Comparison of ENCODE assay signal across 1 cellular context in genomic region chr3:154781595-154781994, GRCh38.
TF ChIP-seq lines count a peak whose summit lies in the region.

No MANE protein-coding gene starts in this region.

TF ChIP-seq in GM23338, 12 proteins besides CTCF, POLR2A, EP300 and RAD21:
- TF ChIP-seq ZNF462 (CRISPR knock-in tag; IDR thresholded peaks at IDR 0.05) (no peak), POLR2AphosphoS5 (IDR thresholded peaks at IDR 0.05; ENCODE audit: low read depth) (no peak), REST (IDR thresholded peaks at IDR 0.05; ENCODE audit: unreplicated experiment) (no peak), ETS1 (IDR thresholded peaks at IDR 0.05) (no peak), ZNF114 (CRISPR knock-in tag; IDR thresholded peaks at IDR 0.05) (no peak), EZH2phosphoT487 (IDR thresholded peaks at IDR 0.05; ENCODE audit: unreplicated experiment) (no peak), STAT1 (IDR thresholded peaks at IDR 0.05; ENCODE audit: unreplicated experiment) (no peak), ZNF331 (CRISPR knock-in tag; IDR thresholded peaks at IDR 0.05; ENCODE audit: low read depth) (no peak), NANOG (IDR thresholded peaks at IDR 0.05; ENCODE audit: borderline replicate concordance) (no peak), JUNB (IDR thresholded peaks at IDR 0.05; ENCODE audit: unreplicated experiment) (no peak)
